Comparison of ENCODE assay signal across 8 cellular contexts in genomic region chr7:39566056-39566921, GRCh38. TPM values are rescaled to one million over a fixed set of nuclear protein-coding genes. Genes with fewer than 3 reads are reported as not detected.
A peak's percentile ranks its signal among the peaks of the same experiment; 100 is the strongest.
DNase-seq lines count a peak whose midpoint lies in the region; ATAC-seq and TF ChIP-seq lines count a peak whose summit lies in the region.

TSS of gene YAE1 (plus strand) at chr7:39566404. CDS start at chr7:39566419, 15 bp downstream.

- no peaks in the 10 kb centered on the region for H3K9me3 Mint-ChIP-seq in HFFc6
- no peaks in the 10 kb centered on the region for H3K9me3 Mint-ChIP-seq in activated naive CD4-positive, alpha-beta T cell treated with anti-CD3 and anti-CD28 coated beads, Interleukin-2, amount 50 U/mL, for 24 hours

- H3K27ac Mint-ChIP-seq in HFFc6: peak within 1 kb of the TSS; percentile 89
- peak within 1 kb of the TSS; percentile 97 for H3K27ac Mint-ChIP-seq in activated naive CD4-positive, alpha-beta T cell treated with anti-CD3 and anti-CD28 coated beads, Interleukin-2, amount 50 U/mL, for 24 hours

- peak within 1 kb of the TSS; percentile 92 for H3K4me3 ChIP-seq in GM08714 (ENCODE audit: low read length)

- H3K27me3 Mint-ChIP-seq in HFFc6 (ENCODE audit: insufficient read depth): 0 out of 2 replicates have a peak, but pooled peaks cover 2% of the 10 kb centered on the region
- H3K27me3 Mint-ChIP-seq in activated naive CD4-positive, alpha-beta T cell treated with anti-CD3 and anti-CD28 coated beads, Interleukin-2, amount 50 U/mL, for 24 hours: peaks cover under 1% of the 10 kb centered on the region

- peak within 1 kb of the TSS; percentile 94 for H3K4me3 Mint-ChIP-seq in HFFc6
- H3K4me3 Mint-ChIP-seq in activated naive CD4-positive, alpha-beta T cell treated with anti-CD3 and anti-CD28 coated beads, Interleukin-2, amount 50 U/mL, for 24 hours: peak within 1 kb of the TSS; percentile 99

- peak within 1 kb of the TSS; percentile 47 for H3K27ac ChIP-seq in temporal lobe (ENCODE audit: low read depth, low read length)

- peaks cover 13% of the 10 kb centered on the region for H3K4me1 Mint-ChIP-seq in HFFc6 (ENCODE audit: low read depth)
- peaks cover 47% of the 10 kb centered on the region for H3K4me1 Mint-ChIP-seq in activated naive CD4-positive, alpha-beta T cell treated with anti-CD3 and anti-CD28 coated beads, Interleukin-2, amount 50 U/mL, for 24 hours

- ATAC-seq in SK-N-SH treated with all-trans-retinoic acid at 6 μM for 48 hours (peak; percentile 98), omental fat pad (ENCODE audit: low FRiP score) (peak; percentile 96)

- H3K36me3 Mint-ChIP-seq in HFFc6 (ENCODE audit: low read depth): peaks cover 8% of the 10 kb centered on the region; the same call in 1 of the 2 replicates
- no peaks in the 10 kb centered on the region for H3K36me3 Mint-ChIP-seq in activated naive CD4-positive, alpha-beta T cell treated with anti-CD3 and anti-CD28 coated beads, Interleukin-2, amount 50 U/mL, for 24 hours

- DNase-seq in HFFc6 (peak; percentile 51), NAMALWA (ENCODE audit: low spot score) (peak; percentile 93), glomerular endothelial cell (ENCODE audit: extremely low read depth, low read depth, low spot score) (no peak), omental fat pad (ENCODE audit: low spot score) (peak; percentile 62)

- TF ChIP-seq CTCF in HFFc6 (IDR thresholded peaks at IDR 0.05) (no peak), omental fat pad (IDR thresholded peaks at IDR 0.05) (no peak)

TF ChIP-seq in SK-N-SH treated with all-trans-retinoic acid at 6 μM for 48 hours, 23 proteins besides CTCF, POLR2A, EP300 and RAD21:
- TF ChIP-seq BACH2 (CRISPR knock-in tag; IDR thresholded peaks at IDR 0.05; ENCODE audit: borderline replicate concordance): no peak
- no peak for TF ChIP-seq PATZ1 (CRISPR knock-in tag; IDR thresholded peaks at IDR 0.05; ENCODE audit: borderline replicate concordance)
- no peak for TF ChIP-seq OSR1 (CRISPR knock-in tag; IDR thresholded peaks at IDR 0.05)
- TF ChIP-seq TCF4 (CRISPR knock-in tag; IDR thresholded peaks at IDR 0.05; ENCODE audit: borderline replicate concordance): no peak
- TF ChIP-seq ZNF8 (CRISPR knock-in tag; IDR thresholded peaks at IDR 0.05): peak; percentile 4; the same call in 1 of the 2 replicates
- 0 out of 2 replicates have a peak, but pooled peaks have one; percentile 17 for TF ChIP-seq CSDC2 (CRISPR knock-in tag; IDR thresholded peaks at IDR 0.05)
- TF ChIP-seq ISL1 (CRISPR knock-in tag; IDR thresholded peaks at IDR 0.05): no peak
- TF ChIP-seq SNAI2 (CRISPR knock-in tag; IDR thresholded peaks at IDR 0.05): no peak
- no peak for TF ChIP-seq CREB5 (CRISPR knock-in tag; IDR thresholded peaks at IDR 0.05; ENCODE audit: low read depth)
- TF ChIP-seq GLIS3 (CRISPR knock-in tag; IDR thresholded peaks at IDR 0.05): peak; percentile 32; the same call in 1 of the 2 replicates
- TF ChIP-seq ZNF70 (CRISPR knock-in tag; IDR thresholded peaks at IDR 0.05): peak; percentile 4; the same call in 1 of the 2 replicates
- TF ChIP-seq TSHZ2 (CRISPR knock-in tag; IDR thresholded peaks at IDR 0.05): peak; percentile 51; the same call in 1 of the 2 replicates
- TF ChIP-seq ZFP3 (CRISPR knock-in tag; IDR thresholded peaks at IDR 0.05): peak; percentile 59; the same call in 1 of the 2 replicates
- 0 out of 2 replicates have a peak, but pooled peaks have one; percentile 29 for TF ChIP-seq ZNF565 (CRISPR knock-in tag; conservative IDR thresholded peaks at IDR 0.05; ENCODE audit: low read depth)
- TF ChIP-seq CSRNP3 (CRISPR knock-in tag; IDR thresholded peaks at IDR 0.05): no peak
- no peak for TF ChIP-seq PPARA (CRISPR knock-in tag; IDR thresholded peaks at IDR 0.05; ENCODE audit: borderline replicate concordance)
- TF ChIP-seq ZC3H10 (CRISPR knock-in tag; IDR thresholded peaks at IDR 0.05): no peak

RNA-seq across cellular contexts. Expression of gene YAE1, which starts in this region (rescaled TPM):
- 10 to 100 TPM; 21.6 to 25.4 (median 23.0) TPM for total RNA-seq in HFFc6 (2021; fragmentation: NEBNext Ultra II Directional; extraction: Animal tissue kit (Norgen Biotek cat#: 25700))
- total RNA-seq in glomerular endothelial cell (10.1 and 13.0 TPM in 2 replicates), omental fat pad (10 to 100 TPM; 11.8 to 18.8 (median 16.6) TPM), temporal lobe (46.5 TPM)
